In the genomic region with DNA sequence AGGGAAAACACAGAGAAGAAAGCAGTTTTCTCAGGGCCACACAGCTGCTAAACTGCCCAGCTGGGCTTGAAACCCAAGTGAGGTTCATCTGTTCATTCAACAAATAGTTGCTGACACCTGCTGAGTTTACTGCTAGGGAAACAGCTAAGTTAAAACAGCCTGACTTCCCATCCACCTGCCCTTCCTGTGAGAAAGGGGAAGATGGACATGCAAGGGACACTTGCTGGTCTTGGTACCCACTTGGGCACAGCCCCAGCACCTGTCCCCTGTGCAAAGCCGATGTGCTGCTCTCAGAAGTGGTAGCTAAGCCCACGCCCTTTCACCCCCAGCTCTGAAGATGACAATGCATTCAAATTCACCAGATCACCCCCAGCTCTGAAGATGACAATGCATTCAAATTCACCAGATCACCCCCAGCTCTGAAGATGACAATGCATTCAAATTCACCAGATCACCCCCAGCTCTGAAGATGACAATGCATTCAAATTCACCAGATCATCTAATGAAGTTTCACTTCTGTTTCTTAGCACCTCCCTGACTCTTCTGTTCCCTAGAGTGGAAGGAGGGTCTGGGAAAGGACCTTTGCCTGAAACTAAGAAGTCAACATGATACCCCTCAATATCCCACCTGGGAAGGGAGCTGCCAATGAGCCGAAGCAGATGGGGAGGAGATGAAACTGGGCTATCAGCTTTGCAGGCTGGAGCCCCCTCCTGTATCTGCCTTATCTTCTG, we compare ENCODE assay signal across 1 cellular context.
TF ChIP-seq lines count a peak whose summit lies in the region.

No MANE protein-coding gene starts in this region.

TF ChIP-seq in GM12878, 131 proteins besides CTCF, POLR2A, EP300 and RAD21 (continued from another document):
- TF ChIP-seq, protein P1, sequence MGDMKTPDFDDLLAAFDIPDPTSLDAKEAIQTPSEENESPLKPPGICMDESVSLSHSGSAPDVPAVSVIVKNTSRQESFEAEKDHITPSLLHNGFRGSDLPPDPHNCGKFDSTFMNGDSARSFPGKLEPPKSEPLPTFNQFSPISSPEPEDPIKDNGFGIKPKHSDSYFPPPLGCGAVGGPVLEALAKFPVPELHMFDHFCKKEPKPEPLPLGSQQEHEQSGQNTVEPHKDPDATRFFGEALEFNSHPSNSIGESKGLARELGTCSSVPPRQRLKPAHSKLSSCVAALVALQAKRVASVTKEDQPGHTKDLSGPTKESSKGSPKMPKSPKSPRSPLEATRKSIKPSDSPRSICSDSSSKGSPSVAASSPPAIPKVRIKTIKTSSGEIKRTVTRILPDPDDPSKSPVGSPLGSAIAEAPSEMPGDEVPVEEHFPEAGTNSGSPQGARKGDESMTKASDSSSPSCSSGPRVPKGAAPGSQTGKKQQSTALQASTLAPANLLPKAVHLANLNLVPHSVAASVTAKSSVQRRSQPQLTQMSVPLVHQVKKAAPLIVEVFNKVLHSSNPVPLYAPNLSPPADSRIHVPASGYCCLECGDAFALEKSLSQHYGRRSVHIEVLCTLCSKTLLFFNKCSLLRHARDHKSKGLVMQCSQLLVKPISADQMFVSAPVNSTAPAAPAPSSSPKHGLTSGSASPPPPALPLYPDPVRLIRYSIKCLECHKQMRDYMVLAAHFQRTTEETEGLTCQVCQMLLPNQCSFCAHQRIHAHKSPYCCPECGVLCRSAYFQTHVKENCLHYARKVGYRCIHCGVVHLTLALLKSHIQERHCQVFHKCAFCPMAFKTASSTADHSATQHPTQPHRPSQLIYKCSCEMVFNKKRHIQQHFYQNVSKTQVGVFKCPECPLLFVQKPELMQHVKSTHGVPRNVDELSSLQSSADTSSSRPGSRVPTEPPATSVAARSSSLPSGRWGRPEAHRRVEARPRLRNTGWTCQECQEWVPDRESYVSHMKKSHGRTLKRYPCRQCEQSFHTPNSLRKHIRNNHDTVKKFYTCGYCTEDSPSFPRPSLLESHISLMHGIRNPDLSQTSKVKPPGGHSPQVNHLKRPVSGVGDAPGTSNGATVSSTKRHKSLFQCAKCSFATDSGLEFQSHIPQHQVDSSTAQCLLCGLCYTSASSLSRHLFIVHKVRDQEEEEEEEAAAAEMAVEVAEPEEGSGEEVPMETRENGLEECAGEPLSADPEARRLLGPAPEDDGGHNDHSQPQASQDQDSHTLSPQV (IDR thresholded peaks at IDR 0.05), result no peak
- TF ChIP-seq, protein P2, sequence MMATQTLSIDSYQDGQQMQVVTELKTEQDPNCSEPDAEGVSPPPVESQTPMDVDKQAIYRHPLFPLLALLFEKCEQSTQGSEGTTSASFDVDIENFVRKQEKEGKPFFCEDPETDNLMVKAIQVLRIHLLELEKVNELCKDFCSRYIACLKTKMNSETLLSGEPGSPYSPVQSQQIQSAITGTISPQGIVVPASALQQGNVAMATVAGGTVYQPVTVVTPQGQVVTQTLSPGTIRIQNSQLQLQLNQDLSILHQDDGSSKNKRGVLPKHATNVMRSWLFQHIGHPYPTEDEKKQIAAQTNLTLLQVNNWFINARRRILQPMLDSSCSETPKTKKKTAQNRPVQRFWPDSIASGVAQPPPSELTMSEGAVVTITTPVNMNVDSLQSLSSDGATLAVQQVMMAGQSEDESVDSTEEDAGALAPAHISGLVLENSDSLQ (IDR thresholded peaks at IDR 0.05), result no peak
- TF ChIP-seq, protein P3, sequence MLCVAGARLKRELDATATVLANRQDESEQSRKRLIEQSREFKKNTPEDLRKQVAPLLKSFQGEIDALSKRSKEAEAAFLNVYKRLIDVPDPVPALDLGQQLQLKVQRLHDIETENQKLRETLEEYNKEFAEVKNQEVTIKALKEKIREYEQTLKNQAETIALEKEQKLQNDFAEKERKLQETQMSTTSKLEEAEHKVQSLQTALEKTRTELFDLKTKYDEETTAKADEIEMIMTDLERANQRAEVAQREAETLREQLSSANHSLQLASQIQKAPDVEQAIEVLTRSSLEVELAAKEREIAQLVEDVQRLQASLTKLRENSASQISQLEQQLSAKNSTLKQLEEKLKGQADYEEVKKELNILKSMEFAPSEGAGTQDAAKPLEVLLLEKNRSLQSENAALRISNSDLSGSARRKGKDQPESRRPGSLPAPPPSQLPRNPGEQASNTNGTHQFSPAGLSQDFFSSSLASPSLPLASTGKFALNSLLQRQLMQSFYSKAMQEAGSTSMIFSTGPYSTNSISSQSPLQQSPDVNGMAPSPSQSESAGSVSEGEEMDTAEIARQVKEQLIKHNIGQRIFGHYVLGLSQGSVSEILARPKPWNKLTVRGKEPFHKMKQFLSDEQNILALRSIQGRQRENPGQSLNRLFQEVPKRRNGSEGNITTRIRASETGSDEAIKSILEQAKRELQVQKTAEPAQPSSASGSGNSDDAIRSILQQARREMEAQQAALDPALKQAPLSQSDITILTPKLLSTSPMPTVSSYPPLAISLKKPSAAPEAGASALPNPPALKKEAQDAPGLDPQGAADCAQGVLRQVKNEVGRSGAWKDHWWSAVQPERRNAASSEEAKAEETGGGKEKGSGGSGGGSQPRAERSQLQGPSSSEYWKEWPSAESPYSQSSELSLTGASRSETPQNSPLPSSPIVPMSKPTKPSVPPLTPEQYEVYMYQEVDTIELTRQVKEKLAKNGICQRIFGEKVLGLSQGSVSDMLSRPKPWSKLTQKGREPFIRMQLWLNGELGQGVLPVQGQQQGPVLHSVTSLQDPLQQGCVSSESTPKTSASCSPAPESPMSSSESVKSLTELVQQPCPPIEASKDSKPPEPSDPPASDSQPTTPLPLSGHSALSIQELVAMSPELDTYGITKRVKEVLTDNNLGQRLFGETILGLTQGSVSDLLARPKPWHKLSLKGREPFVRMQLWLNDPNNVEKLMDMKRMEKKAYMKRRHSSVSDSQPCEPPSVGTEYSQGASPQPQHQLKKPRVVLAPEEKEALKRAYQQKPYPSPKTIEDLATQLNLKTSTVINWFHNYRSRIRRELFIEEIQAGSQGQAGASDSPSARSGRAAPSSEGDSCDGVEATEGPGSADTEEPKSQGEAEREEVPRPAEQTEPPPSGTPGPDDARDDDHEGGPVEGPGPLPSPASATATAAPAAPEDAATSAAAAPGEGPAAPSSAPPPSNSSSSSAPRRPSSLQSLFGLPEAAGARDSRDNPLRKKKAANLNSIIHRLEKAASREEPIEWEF (IDR thresholded peaks at IDR 0.05; ENCODE audit: insufficient replicate concordance, low read depth, low read length), result no peak
- no peak for TF ChIP-seq YY1 (IDR thresholded peaks at IDR 0.05; ENCODE audit: low read depth, low read length)
- no peak for TF ChIP-seq CBX3 (IDR thresholded peaks at IDR 0.05; ENCODE audit: borderline replicate concordance, low read depth)
- no peak for TF ChIP-seq BCL3 (IDR thresholded peaks at IDR 0.05; ENCODE audit: borderline replicate concordance, insufficient read depth, low read depth, low read length, poor library complexity, severe bottlenecking)
- TF ChIP-seq, protein P4, sequence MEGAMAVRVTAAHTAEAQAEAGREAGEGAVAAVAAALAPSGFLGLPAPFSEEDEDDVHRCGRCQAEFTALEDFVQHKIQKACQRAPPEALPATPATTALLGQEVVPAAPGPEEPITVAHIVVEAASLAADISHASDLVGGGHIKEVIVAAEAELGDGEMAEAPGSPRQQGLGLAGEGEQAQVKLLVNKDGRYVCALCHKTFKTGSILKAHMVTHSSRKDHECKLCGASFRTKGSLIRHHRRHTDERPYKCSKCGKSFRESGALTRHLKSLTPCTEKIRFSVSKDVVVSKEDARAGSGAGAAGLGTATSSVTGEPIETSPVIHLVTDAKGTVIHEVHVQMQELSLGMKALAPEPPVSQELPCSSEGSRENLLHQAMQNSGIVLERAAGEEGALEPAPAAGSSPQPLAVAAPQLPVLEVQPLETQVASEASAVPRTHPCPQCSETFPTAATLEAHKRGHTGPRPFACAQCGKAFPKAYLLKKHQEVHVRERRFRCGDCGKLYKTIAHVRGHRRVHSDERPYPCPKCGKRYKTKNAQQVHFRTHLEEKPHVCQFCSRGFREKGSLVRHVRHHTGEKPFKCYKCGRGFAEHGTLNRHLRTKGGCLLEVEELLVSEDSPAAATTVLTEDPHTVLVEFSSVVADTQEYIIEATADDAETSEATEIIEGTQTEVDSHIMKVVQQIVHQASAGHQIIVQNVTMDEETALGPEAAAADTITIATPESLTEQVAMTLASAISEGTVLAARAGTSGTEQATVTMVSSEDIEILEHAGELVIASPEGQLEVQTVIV (IDR thresholded peaks at IDR 0.05; ENCODE audit: borderline replicate concordance, partially characterized antibody), result no peak
- peak; percentile 74; the same call in 1 of the 2 replicates for TF ChIP-seq FOXM1 (IDR thresholded peaks at IDR 0.05; ENCODE audit: low read depth, low read length)
- no peak for TF ChIP-seq STAT1 (conservative IDR thresholded peaks at IDR 0.05)
- no peak for TF ChIP-seq ZNF384 (IDR thresholded peaks at IDR 0.05; ENCODE audit: borderline replicate concordance, low read depth, low read length)
- TF ChIP-seq ESRRA (IDR thresholded peaks at IDR 0.05; ENCODE audit: low read length), result no peak
- TF ChIP-seq ZNF217 (IDR thresholded peaks at IDR 0.05), result peak; percentile 38; the same call in 1 of the 2 replicates
- no peak for TF ChIP-seq NRF1 (conservative IDR thresholded peaks at IDR 0.05; ENCODE audit: low read depth, low read length)
- peak; percentile 61; the same call in 1 of the 2 replicates for TF ChIP-seq NFIC (IDR thresholded peaks at IDR 0.05; ENCODE audit: low read depth, low read length)
- TF ChIP-seq SMAD5 (IDR thresholded peaks at IDR 0.05; ENCODE audit: low read depth), result no peak
- no peak for TF ChIP-seq HDAC2 (IDR thresholded peaks at IDR 0.05)
- TF ChIP-seq FOS (IDR thresholded peaks at IDR 0.05; ENCODE audit: borderline replicate concordance, extremely low read depth, insufficient read length), result no peak
- no peak for TF ChIP-seq TARDBP (IDR thresholded peaks at IDR 0.05; ENCODE audit: borderline replicate concordance)
- TF ChIP-seq SMAD1 (IDR thresholded peaks at IDR 0.05; ENCODE audit: low read depth, partially characterized antibody), result no peak
- TF ChIP-seq TBL1XR1 (IDR thresholded peaks at IDR 0.05; ENCODE audit: low read depth, low read length), result no peak
- TF ChIP-seq IKZF1 (conservative IDR thresholded peaks at IDR 0.05), result peak; percentile 93
- 0 out of 2 replicates have a peak, but pooled peaks have one; percentile 15 for TF ChIP-seq CREB1 (IDR thresholded peaks at IDR 0.05; ENCODE audit: low read depth)
- TF ChIP-seq IKZF2 (IDR thresholded peaks at IDR 0.05), result peak; percentile 96
- peak; percentile 25 for TF ChIP-seq NR2C2 (IDR thresholded peaks at IDR 0.05; ENCODE audit: borderline replicate concordance, control insufficient read depth, insufficient read length, low read depth)
